ENCODE assay signal across 8 cellular contexts in the genomic region with DNA sequence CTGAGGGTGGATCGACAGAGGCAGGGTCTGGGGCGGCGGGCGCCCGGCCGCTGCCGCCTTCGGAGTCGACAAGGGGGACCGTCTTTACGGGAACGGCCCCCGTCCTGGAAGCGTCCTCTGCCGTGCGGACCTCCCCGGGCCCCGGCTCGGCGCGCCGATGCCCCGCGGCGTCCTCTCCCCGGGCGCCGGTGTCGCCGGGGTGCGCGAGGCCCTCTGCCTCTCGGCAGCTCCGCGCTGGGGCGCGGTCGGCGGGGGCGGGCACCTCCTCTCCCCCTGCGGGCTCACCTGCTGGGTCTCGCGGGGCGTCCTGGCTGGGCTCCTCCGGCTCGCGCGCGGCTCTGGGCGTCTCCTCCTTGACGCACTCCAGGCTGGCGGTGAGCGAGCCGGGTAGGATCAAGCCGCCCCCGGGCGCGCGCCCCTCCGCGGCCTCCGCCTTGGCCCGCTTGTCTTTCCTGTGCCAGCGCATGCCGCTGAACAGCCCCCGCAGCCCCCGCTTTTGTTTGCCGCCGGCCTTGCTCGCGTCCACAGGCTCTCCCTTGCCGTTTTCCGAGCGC.
DNase-seq lines count a peak whose midpoint lies in the region; ATAC-seq and TF ChIP-seq lines count a peak whose summit lies in the region.

No MANE protein-coding gene starts in this region.

- H3K36me3 ChIP-seq in WERI-Rb-1 (peaks cover 55% of the 10 kb centered on the region), iPS-15b (ENCODE audit: control insufficient read depth, insufficient read depth, low read length) (no peaks in the 10 kb centered on the region)

- H3K4me3 ChIP-seq in WERI-Rb-1 (ENCODE audit: low read depth, low read length) (peak overlapping the region; percentile 82), iPS-15b (ENCODE audit: low read depth, low read length) (peak overlapping the region; percentile 39)

- H3K27ac Mint-ChIP-seq in stimulated activated naive CD8-positive, alpha-beta T cell treated with anti-CD3 and anti-CD28 coated beads, Interleukin-15, amount 100 ng/mL, for 72 hours: peak overlapping the region in 1 of 2 donors; percentile 46

- no peak overlapping the region for H3K9ac ChIP-seq in iPS-15b (ENCODE audit: low read depth, low read length)

- peak; percentile 49 for ATAC-seq in stimulated activated naive CD8-positive, alpha-beta T cell treated with anti-CD3 and anti-CD28 coated beads, Interleukin-15, amount 100 ng/mL, for 72 hours
- no peak for ATAC-seq in HG03469 (IDR thresholded peaks at IDR 0.05; ENCODE audit: unreplicated experiment)

- no peaks in the 10 kb centered on the region for H3K9me3 ChIP-seq in WERI-Rb-1 (ENCODE audit: severe bottlenecking)
- H3K9me3 ChIP-seq in iPS-15b (ENCODE audit: control insufficient read depth, insufficient read depth, low read length): no peaks in the 10 kb centered on the region

- H3K27ac ChIP-seq in WERI-Rb-1: peak overlapping the region; percentile 97

- H3K4me3 Mint-ChIP-seq in stimulated activated naive CD8-positive, alpha-beta T cell treated with anti-CD3 and anti-CD28 coated beads, Interleukin-15, amount 100 ng/mL, for 72 hours: peak overlapping the region; percentile 37 to 54

- TF ChIP-seq CTCF in WERI-Rb-1 (IDR thresholded peaks at IDR 0.05; ENCODE audit: low read depth, low read length): no peak

- H3K9me3 Mint-ChIP-seq in stimulated activated naive CD8-positive, alpha-beta T cell treated with anti-CD3 and anti-CD28 coated beads, Interleukin-15, amount 100 ng/mL, for 72 hours: no peaks in the 10 kb centered on the region

- DNase-seq in NCI-H345 (lab: John Stamatoyannopoulos, UW) (peak; percentile 56), NCI-H345 treated with DMSO at 0.1 percent for 48 hours (lab: John Stamatoyannopoulos, UW; ENCODE audit: unreplicated experiment) (no peak), WERI-Rb-1 (peak; percentile 75), OCI-M2 (lab: John Stamatoyannopoulos, UW; ENCODE audit: unreplicated experiment) (no peak)
- DNase-seq in stimulated activated naive CD8-positive, alpha-beta T cell treated with anti-CD3 and anti-CD28 coated beads, Interleukin-15, amount 100 ng/mL, for 72 hours: peak in 1 of 2 donors; percentile 7
- no peak for DNase-seq in stimulated activated CD8-positive, alpha-beta memory T cell treated with anti-CD3 and anti-CD28 coated beads, Interleukin-4, amount 100 ng/mL, for 48 hours

- peaks cover 74% of the 10 kb centered on the region for H3K27me3 Mint-ChIP-seq in stimulated activated naive CD8-positive, alpha-beta T cell treated with anti-CD3 and anti-CD28 coated beads, Interleukin-15, amount 100 ng/mL, for 72 hours

- peaks cover 16% of the 10 kb centered on the region for H3K4me1 Mint-ChIP-seq in stimulated activated naive CD8-positive, alpha-beta T cell treated with anti-CD3 and anti-CD28 coated beads, Interleukin-15, amount 100 ng/mL, for 72 hours

- H3K27me3 ChIP-seq in WERI-Rb-1 (ENCODE audit: insufficient read depth, low read depth, severe bottlenecking) (no peaks in the 10 kb centered on the region), iPS-15b (ENCODE audit: control insufficient read depth, insufficient read depth, low read length) (peaks cover 56% of the 10 kb centered on the region)

- H3K4me1 ChIP-seq in iPS-15b (ENCODE audit: control insufficient read depth, insufficient read depth, low read length): peaks cover 5% of the 10 kb centered on the region

Comparison
In these comparisons a context has a peak if more than half of its experiments do, and no peak if none do; other contexts are left out.
1. DNase-seq: peak in NCI-H345 (single experiment) and WERI-Rb-1 (single experiment); none in NCI-H345 treated with DMSO at 0.1 percent for 48 hours (single experiment), stimulated activated CD8-positive, alpha-beta memory T cell treated with anti-CD3 and anti-CD28 coated beads, Interleukin-4, amount 100 ng/mL, for 48 hours (single experiment) and OCI-M2 (single experiment).